ENCODE assay signal across 21 cellular contexts in genomic region chr1:8214501-8215173, GRCh38.
DNase-seq lines count a peak whose midpoint lies in the region; ATAC-seq and TF ChIP-seq lines count a peak whose summit lies in the region.
"Had no signal": no experiment of that assay in that cellular context is flagged by ENCODE, and none has a peak within 500 bp of the region (broad histone marks: within the 10 kb centered on the region; RNA-seq: fewer than 3 reads in every experiment).

No MANE protein-coding gene starts in this region.

- no peak for ATAC-seq in RWPE2 (ENCODE audit: low read depth)
- ATAC-seq: activated T-cell treated with anti-CD3 and anti-CD28 coated beads, Interleukin-2, amount 50 U/mL, for 72 hours; GM12878; lower lobe of right lung had no signal

- H3K27me3 ChIP-seq in RWPE2 (ENCODE audit: insufficient read depth, poor library complexity, severe bottlenecking), result no peaks in the 10 kb centered on the region
- H3K27me3 ChIP-seq: SJCRH30 had no signal

- DNase-seq in EH (ENCODE audit: low read depth), result peak; percentile 39
- DNase-seq in RWPE2 (ENCODE audit: low spot score), result no peak
- peak; percentile 52 for DNase-seq in fibroblast of mammary gland (ENCODE audit: low read depth)
- DNase-seq in retinal pigment epithelial cell (ENCODE audit: low read depth), result no peak
- no peak for DNase-seq in NCI-H1436 treated with DMSO at 0.1 percent for 48 hours (lab: John Stamatoyannopoulos, UW)
- no peak for DNase-seq in NCI-H128 (lab: John Stamatoyannopoulos, UW; ENCODE audit: unreplicated experiment)
- no peak for DNase-seq in NCI-H2227 (lab: John Stamatoyannopoulos, UW; ENCODE audit: unreplicated experiment)
- DNase-seq: activated CD4-positive, alpha-beta T cell treated with anti-CD3 and anti-CD28 coated beads for 4 hours; activated naive CD4-positive, alpha-beta T cell treated with anti-CD3 and anti-CD28 coated beads, Interleukin-2, amount 50 U/mL, for 16 hours; activated T-cell treated with anti-CD3 and anti-CD28 coated beads, Interleukin-2, amount 50 U/mL, for 72 hours; central memory CD4-positive, alpha-beta T cell; DMS53; dorsolateral prefrontal cortex; HFFc6; KG1; lower lobe of right lung; NCI-H82; nucleus accumbens; OCI-M1 had no signal

- TF ChIP-seq CTCF in RWPE2 (IDR thresholded peaks at IDR 0.05; ENCODE audit: poor library complexity, severe bottlenecking) (no peak), fibroblast of mammary gland (conservative IDR thresholded peaks at IDR 0.05; ENCODE audit: control insufficient read depth, insufficient read depth, low read depth, low read length) (peak; percentile 10), retinal pigment epithelial cell (conservative IDR thresholded peaks at IDR 0.05; ENCODE audit: low read depth, low read length) (peak; percentile 3)

- H3K36me3 ChIP-seq in RWPE2 (ENCODE audit: low read depth), result no peaks in the 10 kb centered on the region
- H3K36me3 ChIP-seq: lower lobe of right lung, SJCRH30 had no signal

- H3K9me3 ChIP-seq in RWPE2 (ENCODE audit: severe bottlenecking), result no peaks in the 10 kb centered on the region
- H3K9me3 ChIP-seq: lower lobe of right lung, SJCRH30 had no signal

- H3K27ac ChIP-seq in RWPE2 (ENCODE audit: poor library complexity, severe bottlenecking), result peak overlapping the region; percentile 93
- H3K27ac ChIP-seq: dorsolateral prefrontal cortex, lower lobe of right lung, SJCRH30 had no signal

- no peak overlapping the region for H3K4me3 ChIP-seq in RWPE2 (ENCODE audit: severe bottlenecking)
- H3K4me3 ChIP-seq in fibroblast of mammary gland (ENCODE audit: control insufficient read depth, low read depth, low read length), result no peak overlapping the region
- no peak overlapping the region for H3K4me3 ChIP-seq in retinal pigment epithelial cell (ENCODE audit: low read length)
- H3K4me3 ChIP-seq: dorsolateral prefrontal cortex, GM12878, lower lobe of right lung, SJCRH30 had no signal

- peaks cover 25% of the 10 kb centered on the region for H3K4me1 ChIP-seq in RWPE2 (ENCODE audit: insufficient read depth, poor library complexity, severe bottlenecking)

Comparison
In these comparisons a context has a peak if more than half of its experiments do, and no peak if none do; other contexts are left out.
1. DNase-seq: peak in EH (single experiment) and fibroblast of mammary gland (single experiment); none in RWPE2 (single experiment), retinal pigment epithelial cell (single experiment), NCI-H1436 treated with DMSO at 0.1 percent for 48 hours (single experiment), NCI-H128 (single experiment) and NCI-H2227 (single experiment).